In genomic region chr6:142902636-142903053, GRCh38 we compare ENCODE assay signal across 7 cellular contexts. TPM values are rescaled to one million over a fixed set of nuclear protein-coding genes. Genes with fewer than 3 reads are reported as not detected.
DNase-seq lines count a peak whose midpoint lies in the region; ATAC-seq and TF ChIP-seq lines count a peak whose summit lies in the region.

No MANE protein-coding gene starts in this region.

- ATAC-seq in GM18868 (IDR thresholded peaks at IDR 0.05; ENCODE audit: unreplicated experiment) (peak; percentile 89), HG03060 (IDR thresholded peaks at IDR 0.05; ENCODE audit: low read depth, unreplicated experiment) (peak; percentile 33)

- peaks cover 10% of the 10 kb centered on the region; the same call in 1 of the 2 replicates for H4K20me1 ChIP-seq in OCI-LY3 (ENCODE audit: insufficient read depth, low read length)

- peaks cover 63% of the 10 kb centered on the region for H3K4me1 Mint-ChIP-seq in activated T-helper 1 cell treated with anti-CD3 and anti-CD28 coated beads, Interleukin-12 subunit alpha, Interleukin-12 subunit beta, Interleukin-2, Interleukin-4 antibody, amounts not matched to agents 30 ng/mL and 10 ng/mL and 1 ng/mL, durations not matched to agents 14 hours and 24 hours and 36 hours (ENCODE audit: low read depth)

- TF ChIP-seq CTCF in OCI-LY3 (IDR thresholded peaks at IDR 0.05; ENCODE audit: low read depth, low read length): no peak

- H2AFZ ChIP-seq in OCI-LY3 (ENCODE audit: low read depth, low read length): no peak overlapping the region

- H3K79me2 ChIP-seq in OCI-LY3 (ENCODE audit: low read length): peaks cover 48% of the 10 kb centered on the region

- H3K27ac ChIP-seq in OCI-LY3 (ENCODE audit: low read length): no peak overlapping the region

- H3K4me2 ChIP-seq in OCI-LY3 (ENCODE audit: low read length): peak overlapping the region; percentile 32

- no peaks in the 10 kb centered on the region for H3K27me3 ChIP-seq in OCI-LY3 (ENCODE audit: low read depth, low read length)

- H3K9me3 ChIP-seq in OCI-LY3 (ENCODE audit: insufficient read depth, low read length): no peaks in the 10 kb centered on the region

- no peak overlapping the region for H3K4me3 ChIP-seq in OCI-LY3 (ENCODE audit: low read length)

- no peak overlapping the region for H3K9ac ChIP-seq in OCI-LY3 (ENCODE audit: low read length)

- H3K4me1 ChIP-seq in OCI-LY3 (ENCODE audit: low read length): peaks cover 26% of the 10 kb centered on the region

- H3K36me3 ChIP-seq in OCI-LY3 (replicated peaks; ENCODE audit: low read depth, low read length): no peaks in the 10 kb centered on the region

- H3K27me3 Mint-ChIP-seq in activated T-helper 1 cell treated with anti-CD3 and anti-CD28 coated beads, Interleukin-12 subunit alpha, Interleukin-12 subunit beta, Interleukin-2, Interleukin-4 antibody, amounts not matched to agents 30 ng/mL and 10 ng/mL and 1 ng/mL, durations not matched to agents 14 hours and 24 hours and 36 hours (ENCODE audit: insufficient read depth): no peaks in the 10 kb centered on the region

- intact Hi-C loops in activated T-helper 1 cell treated with anti-CD3 and anti-CD28 coated beads, Interleukin-12 subunit alpha, Interleukin-12 subunit beta, Interleukin-2, Interleukin-4 antibody, amounts not matched to agents 30 ng/mL and 10 ng/mL and 1 ng/mL, durations not matched to agents 14 hours and 24 hours and 36 hours (cut with micrococcal nuclease): loop anchor here (1.0 kb wide), 8 partner anchors 11 to 91 kb away; no protein-coding TSS in a partner anchor

- H3K4me3 Mint-ChIP-seq in activated T-helper 1 cell treated with anti-CD3 and anti-CD28 coated beads, Interleukin-12 subunit alpha, Interleukin-12 subunit beta, Interleukin-2, Interleukin-4 antibody, amounts not matched to agents 30 ng/mL and 10 ng/mL and 1 ng/mL, durations not matched to agents 14 hours and 24 hours and 36 hours: peak overlapping the region; percentile 49

- peaks cover 13% of the 10 kb centered on the region for H3K36me3 Mint-ChIP-seq in activated T-helper 1 cell treated with anti-CD3 and anti-CD28 coated beads, Interleukin-12 subunit alpha, Interleukin-12 subunit beta, Interleukin-2, Interleukin-4 antibody, amounts not matched to agents 30 ng/mL and 10 ng/mL and 1 ng/mL, durations not matched to agents 14 hours and 24 hours and 36 hours (ENCODE audit: low read depth)

- DNase-seq in activated T-helper 1 cell treated with anti-CD3 and anti-CD28 coated beads, Interleukin-12 subunit alpha, Interleukin-12 subunit beta, Interleukin-2, Interleukin-4 antibody, amounts not matched to agents 30 ng/mL and 10 ng/mL and 1 ng/mL, durations not matched to agents 14 hours and 24 hours and 36 hours (ENCODE audit: low spot score): peak; percentile 76
- peak; percentile 68 for DNase-seq in globus pallidus (ENCODE audit: low spot score)
- peak; percentile 90 for DNase-seq in smooth muscle cell of the brain vasculature (ENCODE audit: low read depth, low spot score)
- DNase-seq in cortex of kidney (lab: John Stamatoyannopoulos, UW): no peak

- peak overlapping the region; percentile 91 for H3K27ac Mint-ChIP-seq in activated T-helper 1 cell treated with anti-CD3 and anti-CD28 coated beads, Interleukin-12 subunit alpha, Interleukin-12 subunit beta, Interleukin-2, Interleukin-4 antibody, amounts not matched to agents 30 ng/mL and 10 ng/mL and 1 ng/mL, durations not matched to agents 14 hours and 24 hours and 36 hours

- no peaks in the 10 kb centered on the region for H3K9me3 Mint-ChIP-seq in activated T-helper 1 cell treated with anti-CD3 and anti-CD28 coated beads, Interleukin-12 subunit alpha, Interleukin-12 subunit beta, Interleukin-2, Interleukin-4 antibody, amounts not matched to agents 30 ng/mL and 10 ng/mL and 1 ng/mL, durations not matched to agents 14 hours and 24 hours and 36 hours

RNA-seq across cellular contexts. Expression of gene HIVEP2, which starts 42.3 kb away (rescaled TPM):
- 33.9 and 38.4 TPM in 2 replicates for total RNA-seq in activated T-helper 1 cell treated with anti-CD3 and anti-CD28 coated beads, Interleukin-12 subunit alpha, Interleukin-12 subunit beta, Interleukin-2, Interleukin-4 antibody, amounts not matched to agents 30 ng/mL and 10 ng/mL and 1 ng/mL, durations not matched to agents 14 hours and 24 hours and 36 hours
